8 cellular contexts compared by ENCODE assay signal in the genomic region with DNA sequence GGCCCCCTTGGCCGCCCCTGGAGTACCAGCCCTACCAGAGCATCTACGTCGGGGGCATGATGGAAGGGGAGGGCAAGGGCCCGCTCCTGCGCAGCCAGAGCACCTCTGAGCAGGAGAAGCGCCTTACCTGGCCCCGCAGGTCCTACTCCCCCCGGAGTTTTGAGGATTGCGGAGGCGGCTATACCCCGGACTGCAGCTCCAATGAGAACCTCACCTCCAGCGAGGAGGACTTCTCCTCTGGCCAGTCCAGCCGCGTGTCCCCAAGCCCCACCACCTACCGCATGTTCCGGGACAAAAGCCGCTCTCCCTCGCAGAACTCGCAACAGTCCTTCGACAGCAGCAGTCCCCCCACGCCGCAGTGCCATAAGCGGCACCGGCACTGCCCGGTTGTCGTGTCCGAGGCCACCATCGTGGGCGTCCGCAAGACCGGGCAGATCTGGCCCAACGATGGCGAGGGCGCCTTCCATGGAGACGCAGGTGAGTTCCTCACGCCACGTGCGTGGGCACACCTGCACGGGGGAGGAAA. TPM values are rescaled to one million over a fixed set of nuclear protein-coding genes. Genes with fewer than 3 reads are reported as not detected.
A peak's percentile ranks its signal among the peaks of the same experiment; 100 is the strongest.
DNase-seq lines count a peak whose midpoint lies in the region; TF ChIP-seq lines count a peak whose summit lies in the region.

No MANE protein-coding gene starts in this region.

- peak overlapping the region; percentile 63 to 97 (median 92) for H3K27ac Mint-ChIP-seq in CD8-positive, alpha-beta memory T cell

- H3K4me3 ChIP-seq in CD8-positive, alpha-beta memory T cell (ENCODE audit: low read length), result peak overlapping the region; percentile 70
- H3K4me3 ChIP-seq in Peyer's patch (peak overlapping the region; percentile 60 to 90 (median 72)), ectodermal cell (ENCODE audit: insufficient read depth, low read depth, low read length) (peak overlapping the region; percentile 75), neuron (ENCODE audit: low read length) (peak overlapping the region; percentile 89)

- no peak for TF ChIP-seq POLR2A in Peyer's patch (IDR thresholded peaks at IDR 0.05)

- peaks cover 0 to 9% (median 0%) of the 10 kb centered on the region in 3 donors for H3K36me3 Mint-ChIP-seq in CD8-positive, alpha-beta memory T cell

- H3K27me3 ChIP-seq in CD8-positive, alpha-beta memory T cell (ENCODE audit: insufficient read depth, low read length, poor library complexity, severe bottlenecking), result no peaks in the 10 kb centered on the region
- H3K27me3 ChIP-seq in Peyer's patch, result no peaks in the 10 kb centered on the region
- peaks cover 10% of the 10 kb centered on the region for H3K27me3 ChIP-seq in ectodermal cell (ENCODE audit: control insufficient read depth, insufficient read depth, low read length, poor library complexity, severe bottlenecking)
- H3K27me3 ChIP-seq in neuron (ENCODE audit: insufficient read depth, low read length), result no peaks in the 10 kb centered on the region

- DNase-seq in CD8-positive, alpha-beta memory T cell, result peak in 1 of 5 donors; percentile 50
- no peak for DNase-seq in Peyer's patch
- no peak for DNase-seq in HUDEP-2 (lab: John Stamatoyannopoulos, UW; ENCODE audit: unreplicated experiment in 76 of 76)
- DNase-seq in amygdala (lab: John Stamatoyannopoulos, UW), result no peak
- no peak for DNase-seq in NCI-H1930 (lab: John Stamatoyannopoulos, UW)
- DNase-seq in posterior vena cava (ENCODE audit: low spot score), result no peak

- no peak for TF ChIP-seq CTCF in Peyer's patch (IDR thresholded peaks at IDR 0.05)

- H3K27me3 Mint-ChIP-seq in CD8-positive, alpha-beta memory T cell, result peaks cover 0 to 2% of the 10 kb centered on the region in 2 donors

- CTCF ChIA-PET in CD8-positive, alpha-beta memory T cell (lab: Charles Lee), result interaction anchor here (1.4 to 5.2 kb wide), 3 partner anchors 61 to 109 kb away, joined by 3 to 69 read pairs (median 20); no protein-coding TSS in a partner anchor

- no peak overlapping the region for H2AFZ ChIP-seq in neuron (ENCODE audit: low read depth, low read length)

- peak overlapping the region; percentile 81 for H3K27ac ChIP-seq in CD8-positive, alpha-beta memory T cell (ENCODE audit: low read depth, low read length)
- H3K27ac ChIP-seq in Peyer's patch (peak overlapping the region in 2 of 4 donors; percentile 7 to 63), ectodermal cell (ENCODE audit: insufficient read depth, low read depth, low read length, poor library complexity, severe bottlenecking) (no peak overlapping the region)

- H3K4me1 ChIP-seq in CD8-positive, alpha-beta memory T cell (ENCODE audit: insufficient read depth, low read length), result peaks cover 63% of the 10 kb centered on the region
- H3K4me1 ChIP-seq in Peyer's patch (peaks cover 6 to 45% (median 23%) of the 10 kb centered on the region in 4 donors), ectodermal cell (ENCODE audit: control insufficient read depth, insufficient read depth, low read length) (peaks cover 23% of the 10 kb centered on the region), neuron (ENCODE audit: insufficient read depth, low read length) (peaks cover 53% of the 10 kb centered on the region)

- H3K36me3 ChIP-seq in CD8-positive, alpha-beta memory T cell (ENCODE audit: insufficient read depth, low read length), result peaks cover 8% of the 10 kb centered on the region
- no peaks in the 10 kb centered on the region for H3K36me3 ChIP-seq in Peyer's patch
- H3K36me3 ChIP-seq in ectodermal cell (ENCODE audit: control insufficient read depth, insufficient read depth, low read length), result no peaks in the 10 kb centered on the region
- peaks cover 15% of the 10 kb centered on the region for H3K36me3 ChIP-seq in neuron (ENCODE audit: insufficient read depth, low read length)

- H3K4me1 Mint-ChIP-seq in CD8-positive, alpha-beta memory T cell, result peaks cover 60 to 73% (median 61%) of the 10 kb centered on the region in 3 donors

- peaks cover 0 to 2% (median 0%) of the 10 kb centered on the region in 5 donors for H3K9me3 Mint-ChIP-seq in CD8-positive, alpha-beta memory T cell

- H3K4me3 Mint-ChIP-seq in CD8-positive, alpha-beta memory T cell, result peak overlapping the region; percentile 88 to 99 (median 94)

- 26 to 28% methylated on average over 39 of the region's 39 CpGs for WGBS in ectodermal cell, 2 experiments

- H3K9me3 ChIP-seq in CD8-positive, alpha-beta memory T cell (ENCODE audit: low read length), result no peaks in the 10 kb centered on the region
- H3K9me3 ChIP-seq in Peyer's patch, result no peaks in the 10 kb centered on the region
- H3K9me3 ChIP-seq in ectodermal cell (ENCODE audit: control insufficient read depth, low read length), result no peaks in the 10 kb centered on the region
- H3K9me3 ChIP-seq in neuron (ENCODE audit: low read length), result peaks cover 6% of the 10 kb centered on the region

- POLR2A ChIA-PET in CD8-positive, alpha-beta memory T cell (lab: Charles Lee), result no interaction called here

- intact Hi-C loops in posterior vena cava (cut with DNase I), result loop anchor here in 1 of 2 donors (5.0 kb wide), 2 partner anchors 35 to 445 kb away; no protein-coding TSS in a partner anchor

RNA-seq across cellular contexts. Expression of gene BCR, which starts 1.5 kb away (rescaled TPM):
- total RNA-seq in CD8-positive, alpha-beta memory T cell, result 10 to 100 TPM; 33.2 to 34.7 TPM
- 18.4 TPM for polyA plus RNA-seq in CD8-positive, alpha-beta memory T cell
- total RNA-seq in Peyer's patch (10 to 100 TPM; 55.8 to 86.9 (median 66.1) TPM), posterior vena cava (10 to 100 TPM; 40.3 to 47.4 TPM)
- polyA plus RNA-seq in ectodermal cell (2013, experiment 1 of 4), result 76.7 TPM
- 71.1 TPM for polyA plus RNA-seq in ectodermal cell (2013, experiment 2 of 4)
- 48.2 TPM for polyA plus RNA-seq in ectodermal cell (2013, experiment 3 of 4)
- polyA plus RNA-seq in ectodermal cell (2013, experiment 4 of 4), result 48.1 TPM

RNA-seq across cellular contexts. Expression of gene RAB36, which starts 36.5 kb away (rescaled TPM):
- 1 to 10 TPM in 1 of 2 experiments, under 1 TPM in 1; 0.93 to 1.5 TPM for total RNA-seq in CD8-positive, alpha-beta memory T cell
- 1.5 TPM for polyA plus RNA-seq in CD8-positive, alpha-beta memory T cell
- total RNA-seq in Peyer's patch (1 to 10 TPM in 3 of 4 donors, not detected in 1; 1.0 to 2.5 (median 1.7) TPM), posterior vena cava (1 to 10 TPM; 4.2 to 5.1 TPM)
- 6.2 TPM for polyA plus RNA-seq in ectodermal cell (2013, experiment 1 of 4)
- 7.1 TPM for polyA plus RNA-seq in ectodermal cell (2013, experiment 2 of 4)
- polyA plus RNA-seq in ectodermal cell (2013, experiment 3 of 4), result 6.5 TPM
- 5.6 TPM for polyA plus RNA-seq in ectodermal cell (2013, experiment 4 of 4)

RNA-seq across cellular contexts. Expression of gene RSPH14, which starts 40.0 kb away (rescaled TPM):
- total RNA-seq in CD8-positive, alpha-beta memory T cell, result not detected
- polyA plus RNA-seq in CD8-positive, alpha-beta memory T cell, result 0.94 TPM
- total RNA-seq in Peyer's patch, result not detected
- polyA plus RNA-seq in ectodermal cell (2013, experiment 1 of 4), result 1.5 TPM
- polyA plus RNA-seq in ectodermal cell (2013, experiment 2 of 4), result 2.0 TPM
- 1.7 TPM for polyA plus RNA-seq in ectodermal cell (2013, experiment 3 of 4)
- 1.1 TPM for polyA plus RNA-seq in ectodermal cell (2013, experiment 4 of 4)
- under 1 TPM; 0.32 to 0.57 TPM for total RNA-seq in posterior vena cava
